In the genomic region with DNA sequence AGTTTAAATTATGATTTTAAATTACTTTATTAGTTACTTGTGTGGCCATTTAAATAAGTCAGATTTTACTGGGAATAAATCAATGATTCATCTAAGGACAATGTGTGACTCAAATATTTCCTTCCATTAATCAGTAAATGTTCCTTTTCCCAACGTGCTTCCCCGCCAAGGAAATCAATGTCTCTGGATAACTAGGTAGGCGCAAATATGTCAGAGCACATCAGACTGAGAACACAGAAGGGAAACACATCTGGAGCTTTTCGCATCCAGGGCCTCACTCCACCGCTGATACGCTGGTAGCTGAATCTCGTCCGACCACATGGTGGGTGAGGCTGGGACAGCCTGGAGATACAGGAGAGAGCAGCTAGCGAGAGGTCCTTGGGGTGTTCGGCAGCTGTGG, we compare ENCODE assay signal across 22 cellular contexts. TPM values are rescaled to one million over a fixed set of nuclear protein-coding genes. Genes with fewer than 3 reads are reported as not detected.
DNase-seq lines count a peak whose midpoint lies in the region; ATAC-seq and TF ChIP-seq lines count a peak whose summit lies in the region.
"Had no signal": no experiment of that assay in that cellular context is flagged by ENCODE, and none has a peak within 500 bp of the region (broad histone marks: within the 10 kb centered on the region; RNA-seq: fewer than 3 reads in every experiment).

No MANE protein-coding gene starts in this region.

- DNase-seq in HT1080 (ENCODE audit: low read depth): peak; percentile 14
- DNase-seq in body of pancreas: peak; percentile 47 to 84 (median 68)
- peak; percentile 35 for DNase-seq in fibroblast of pulmonary artery (ENCODE audit: low read depth)
- DNase-seq in upper lobe of right lung: peak; percentile 22
- no peak for DNase-seq in posterior cingulate gyrus
- DNase-seq: activated CD4-positive, alpha-beta T cell treated with anti-CD3 and anti-CD28 coated beads for 1 hour; activated CD8-positive, alpha-beta T cell treated with anti-CD3 and anti-CD28 coated beads, Interleukin-2, amount 10 ng/mL, durations not matched to agents 7 days and 5 days; aorta; erythroblast; H7; NCI-H1436; NCI-H82; RPMI8226; stimulated activated naive CD4-positive, alpha-beta T cell treated with Interleukin-2 at 50 U/mL for 16 hours; T-helper 2 cell had no signal

- ATAC-seq in body of pancreas (peak; percentile 83), upper lobe of right lung (no peak), GM18505 (IDR thresholded peaks at IDR 0.05; ENCODE audit: unreplicated experiment) (no peak), GM18517 (IDR thresholded peaks at IDR 0.05; ENCODE audit: unreplicated experiment) (no peak)
- ATAC-seq: activated CD8-positive, alpha-beta T cell treated with anti-CD3 and anti-CD28 coated beads, Interleukin-2, amount 10 ng/mL, durations not matched to agents 7 days and 5 days; gastroesophageal sphincter; K562; left lobe of liver had no signal

- intact Hi-C loops in body of pancreas (cut with DNase I) (no loop called here), upper lobe of right lung (cut with DNase I) (no loop called here), posterior cingulate gyrus (cut with DNase I) (no loop called here)

- TF ChIP-seq POLR2A in body of pancreas (IDR thresholded peaks at IDR 0.05) (no peak), GM18505 (IDR thresholded peaks at IDR 0.05; ENCODE audit: borderline replicate concordance, extremely low read depth, insufficient read depth, insufficient read length) (no peak)

- H3K27me3 ChIP-seq in body of pancreas (no peaks in the 10 kb centered on the region), upper lobe of right lung (no peaks in the 10 kb centered on the region)
- H3K27me3 ChIP-seq: gastroesophageal sphincter, hepatocyte had no signal

- H3K9me3 ChIP-seq in body of pancreas (no peaks in the 10 kb centered on the region), upper lobe of right lung (no peaks in the 10 kb centered on the region)
- H3K9me3 ChIP-seq: gastroesophageal sphincter, prostate gland had no signal

- H3K4me3 ChIP-seq in body of pancreas: no peak overlapping the region
- H3K4me3 ChIP-seq in fibroblast of pulmonary artery (replicated peaks; ENCODE audit: low read depth, low read length): no peak overlapping the region
- no peak overlapping the region for H3K4me3 ChIP-seq in upper lobe of right lung
- H3K4me3 ChIP-seq: gastroesophageal sphincter, hepatocyte, K562, prostate gland had no signal

- peaks cover 29% of the 10 kb centered on the region for H3K4me1 ChIP-seq in body of pancreas
- no peaks in the 10 kb centered on the region for H3K4me1 ChIP-seq in upper lobe of right lung
- H3K4me1 ChIP-seq: gastroesophageal sphincter, prostate gland had no signal

- no peaks in the 10 kb centered on the region for H3K36me3 ChIP-seq in body of pancreas (replicated peaks in 1 of 2; ENCODE audit: insufficient read depth in 1 of 2, low read depth in 2 of 2)
- H3K36me3 ChIP-seq in upper lobe of right lung: no peaks in the 10 kb centered on the region
- H3K36me3 ChIP-seq: gastroesophageal sphincter, prostate gland had no signal

- H3K27ac ChIP-seq in body of pancreas (peak overlapping the region; percentile 38 to 91 (median 54)), upper lobe of right lung (no peak overlapping the region)
- H3K27ac ChIP-seq: gastroesophageal sphincter, hepatocyte, prostate gland had no signal

- TF ChIP-seq CTCF in body of pancreas (IDR thresholded peaks at IDR 0.05) (peak in 1 of 7 experiments; percentile 10), fibroblast of pulmonary artery (IDR thresholded peaks at IDR 0.05; ENCODE audit: low read length, missing control alignments) (no peak), upper lobe of right lung (IDR thresholded peaks at IDR 0.05) (no peak)

- WGBS in body of pancreas, 2 donors: 18 to 38% methylated on average over 5 to 10 of the region's 10 CpGs

RNA-seq across cellular contexts. Expression of gene RPS6KA2, which starts 56.4 kb away (rescaled TPM):
- total RNA-seq in HT1080 (2014; rRNA removed; shearing (Covaris generic)): 3.2 and 5.8 TPM in 2 replicates
- 9.1 and 11.5 TPM in 2 replicates for polyA plus RNA-seq in HT1080 (2015; cell fraction: cytosol; rRNA removed)
- polyA plus RNA-seq in HT1080 (2015; cell fraction: nucleus; rRNA removed): 9.3 and 10.4 TPM in 2 replicates
- total RNA-seq in body of pancreas: 10 to 100 TPM; 24.4 to 53.7 TPM
- total RNA-seq in upper lobe of right lung: 136 TPM

Comparison
In these comparisons a context has a peak if more than half of its experiments do, and no peak if none do; other contexts are left out.
1. DNase-seq: peak in HT1080 (single experiment), body of pancreas (4 of 4), fibroblast of pulmonary artery (single experiment) and upper lobe of right lung (single experiment); none in posterior cingulate gyrus (0 of 10).